8 cellular contexts compared by ENCODE assay signal in the genomic region with DNA sequence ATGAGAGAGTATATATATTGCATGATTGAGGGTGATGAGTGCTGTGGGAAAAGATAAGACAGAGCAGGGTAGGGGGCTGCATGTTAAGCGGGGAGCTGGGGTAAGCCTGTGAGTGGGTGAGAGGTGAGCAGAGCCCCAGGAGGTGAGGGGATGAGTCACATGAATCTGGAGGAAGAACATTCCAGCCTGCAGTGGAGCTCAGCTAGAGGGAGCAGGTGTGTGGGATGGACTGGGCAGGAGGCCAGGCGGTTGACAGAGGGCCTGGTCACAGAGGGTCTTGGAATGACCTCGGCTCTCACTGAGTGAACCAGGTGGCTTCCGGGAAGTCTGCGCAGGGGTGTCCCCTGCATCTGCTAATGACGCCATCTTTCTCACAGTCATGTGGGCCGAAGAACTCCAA. TPM values are rescaled to one million over a fixed set of nuclear protein-coding genes. Genes with fewer than 3 reads are reported as not detected.
DNase-seq lines count a peak whose midpoint lies in the region; ATAC-seq lines count a peak whose summit lies in the region.
"Had no signal": no experiment of that assay in that cellular context is flagged by ENCODE, and none has a peak within 500 bp of the region (broad histone marks: within the 10 kb centered on the region; RNA-seq: fewer than 3 reads in every experiment).

No MANE protein-coding gene starts in this region.

- peak overlapping the region; percentile 30 for H3K27ac Mint-ChIP-seq in activated T-helper 17 cell treated with anti-CD3 and anti-CD28 coated beads, Interleukin-2, amount 50 U/mL, for 72 hours
- peak overlapping the region; percentile 77 for H3K27ac Mint-ChIP-seq in stimulated activated memory B cell treated with anti-CD40 and anti-IgM and Interleukin-4, amounts not matched to agents 10 μg/mL and 1 μg/mL and 100 μg/mL, for 72 hours

- no peaks in the 10 kb centered on the region for H3K27me3 ChIP-seq in right cardiac atrium (ENCODE audit: control insufficient read depth, insufficient read depth)
- H3K27me3 ChIP-seq: neutrophil had no signal

- H3K4me3 Mint-ChIP-seq in activated T-helper 17 cell treated with anti-CD3 and anti-CD28 coated beads, Interleukin-2, amount 50 U/mL, for 72 hours = no peak overlapping the region
- no peak overlapping the region for H3K4me3 Mint-ChIP-seq in stimulated activated memory B cell treated with anti-CD40 and anti-IgM and Interleukin-4, amounts not matched to agents 10 μg/mL and 1 μg/mL and 100 μg/mL, for 72 hours

- H3K36me3 Mint-ChIP-seq in activated T-helper 17 cell treated with anti-CD3 and anti-CD28 coated beads, Interleukin-2, amount 50 U/mL, for 72 hours (ENCODE audit: low read depth) = peaks cover 99% of the 10 kb centered on the region
- H3K36me3 Mint-ChIP-seq in stimulated activated memory B cell treated with anti-CD40 and anti-IgM and Interleukin-4, amounts not matched to agents 10 μg/mL and 1 μg/mL and 100 μg/mL, for 72 hours = peaks cover 61% of the 10 kb centered on the region

- ATAC-seq in activated T-helper 17 cell treated with anti-CD3 and anti-CD28 coated beads, Interleukin-2, amount 50 U/mL, for 72 hours (replicated peaks) = no peak
- ATAC-seq in right cardiac atrium = peak; percentile 40 to 64
- ATAC-seq in stimulated activated memory B cell treated with anti-CD40 and anti-IgM and Interleukin-4, amounts not matched to agents 10 μg/mL and 1 μg/mL and 100 μg/mL, for 72 hours = no peak
- no peak for ATAC-seq in GM18907 (IDR thresholded peaks at IDR 0.05; ENCODE audit: unreplicated experiment)

- H3K9me3 Mint-ChIP-seq in activated T-helper 17 cell treated with anti-CD3 and anti-CD28 coated beads, Interleukin-2, amount 50 U/mL, for 72 hours = no peaks in the 10 kb centered on the region
- no peaks in the 10 kb centered on the region for H3K9me3 Mint-ChIP-seq in stimulated activated memory B cell treated with anti-CD40 and anti-IgM and Interleukin-4, amounts not matched to agents 10 μg/mL and 1 μg/mL and 100 μg/mL, for 72 hours

- intact Hi-C loops in right cardiac atrium (cut with DNase I) = no loop called here

- peak overlapping the region; percentile 69 for H3K27ac ChIP-seq in right cardiac atrium (ENCODE audit: low read length)
- H3K27ac ChIP-seq: neutrophil had no signal

- H3K4me1 ChIP-seq in right cardiac atrium (ENCODE audit: control insufficient read depth, insufficient read depth, low read length) = peaks cover 8% of the 10 kb centered on the region

- WGBS in right cardiac atrium = 52% methylated on average over 7 of the region's 7 CpGs

- H3K4me1 Mint-ChIP-seq in activated T-helper 17 cell treated with anti-CD3 and anti-CD28 coated beads, Interleukin-2, amount 50 U/mL, for 72 hours = peaks cover 32% of the 10 kb centered on the region
- H3K4me1 Mint-ChIP-seq in stimulated activated memory B cell treated with anti-CD40 and anti-IgM and Interleukin-4, amounts not matched to agents 10 μg/mL and 1 μg/mL and 100 μg/mL, for 72 hours = peaks cover 39% of the 10 kb centered on the region

- no peaks in the 10 kb centered on the region for H3K27me3 Mint-ChIP-seq in activated T-helper 17 cell treated with anti-CD3 and anti-CD28 coated beads, Interleukin-2, amount 50 U/mL, for 72 hours
- H3K27me3 Mint-ChIP-seq in stimulated activated memory B cell treated with anti-CD40 and anti-IgM and Interleukin-4, amounts not matched to agents 10 μg/mL and 1 μg/mL and 100 μg/mL, for 72 hours = no peaks in the 10 kb centered on the region

- H3K9me3 ChIP-seq in right cardiac atrium (ENCODE audit: control insufficient read depth, low read length) = no peaks in the 10 kb centered on the region
- H3K9me3 ChIP-seq: neutrophil had no signal

- DNase-seq in HPDE6-E6E7 (ENCODE audit: extremely low spot score) (peak; percentile 83), right cardiac atrium (peak; percentile 55 to 80 (median 74)), NCI-H187 treated with DMSO at 0.1 percent for 48 hours (lab: John Stamatoyannopoulos, UW) (no peak)
- DNase-seq in activated naive CD4-positive, alpha-beta T cell treated with anti-CD3 and anti-CD28 coated beads, Interleukin-2, amount 50 U/mL, for 16 hours = no peak

- no peak overlapping the region for H3K4me3 ChIP-seq in right cardiac atrium (ENCODE audit: low read length)

RNA-seq across cellular contexts. Expression of a gene that starts 44.4 kb away (rescaled TPM):
- 10 to 100 TPM; 70.8 to 75.2 TPM for total RNA-seq in activated T-helper 17 cell treated with anti-CD3 and anti-CD28 coated beads, Interleukin-2, amount 50 U/mL, for 72 hours
- total RNA-seq in right cardiac atrium = 10 to 100 TPM; 31.7 to 44.6 (median 35.8) TPM
- polyA plus RNA-seq in right cardiac atrium = 17.9 TPM

RNA-seq across cellular contexts. Expression of a gene that starts 47.5 kb away (rescaled TPM):
- total RNA-seq in activated T-helper 17 cell treated with anti-CD3 and anti-CD28 coated beads, Interleukin-2, amount 50 U/mL, for 72 hours = 10 to 100 TPM; 61.4 to 68.5 TPM
- 10 to 100 TPM; 20.5 to 24.7 (median 21.1) TPM for total RNA-seq in right cardiac atrium
- polyA plus RNA-seq in right cardiac atrium = 9.6 TPM

RNA-seq across cellular contexts. Expression of a gene that starts 51.7 kb away (rescaled TPM):
- total RNA-seq in activated T-helper 17 cell treated with anti-CD3 and anti-CD28 coated beads, Interleukin-2, amount 50 U/mL, for 72 hours = 10 to 100 TPM in 1 of 2 donors, 1 to 10 TPM in 1; 9.8 to 20.2 TPM
- total RNA-seq in right cardiac atrium = 10 to 100 TPM in 3 of 4 donors, 1 to 10 TPM in 1; 7.1 to 13.5 (median 10.3) TPM
- polyA plus RNA-seq in right cardiac atrium = 10.1 TPM

Comparison
In these comparisons a context has a peak if more than half of its experiments do, and no peak if none do; other contexts are left out.
1. DNase-seq: peak in HPDE6-E6E7 (single experiment) and right cardiac atrium (3 of 3); none in activated naive CD4-positive, alpha-beta T cell treated with anti-CD3 and anti-CD28 coated beads, Interleukin-2, amount 50 U/mL, for 16 hours (single experiment) and NCI-H187 treated with DMSO at 0.1 percent for 48 hours (single experiment).
2. ATAC-seq: peak in right cardiac atrium (2 of 2); none in activated T-helper 17 cell treated with anti-CD3 and anti-CD28 coated beads, Interleukin-2, amount 50 U/mL, for 72 hours (single experiment), stimulated activated memory B cell treated with anti-CD40 and anti-IgM and Interleukin-4, amounts not matched to agents 10 μg/mL and 1 μg/mL and 100 μg/mL, for 72 hours (single experiment) and GM18907 (single experiment).